28 cellular contexts compared by ENCODE assay signal in genomic region chr1:217622042-217622441, GRCh38. TPM values are rescaled to one million over a fixed set of nuclear protein-coding genes. Genes with fewer than 3 reads are reported as not detected.
DNase-seq lines count a peak whose midpoint lies in the region; ATAC-seq, FAIRE-seq and TF ChIP-seq lines count a peak whose summit lies in the region.
"Had no signal": no experiment of that assay in that cellular context is flagged by ENCODE, and none has a peak within 500 bp of the region (broad histone marks: within the 10 kb centered on the region; RNA-seq: fewer than 3 reads in every experiment).

No MANE protein-coding gene starts in this region.

- RAD21 ChIA-PET in GM12878 (lab: Charles Lee; ENCODE audit: unreplicated experiment), result interaction anchor here (1.6 kb wide), 1 partner anchor 9 kb away, joined by 6 read pairs; the partner anchor contains the start of genes GPATCH2 and SPATA17

- intact Hi-C loops in GM12878 (cut with micrococcal nuclease; ENCODE audit: unreplicated experiment), result loop anchor here (5.0 kb wide), 1 partner anchor 140 kb away; no protein-coding TSS in a partner anchor

- no peak overlapping the region; the same call in 1 of the 2 replicates for H2AFZ ChIP-seq in GM12878 (ENCODE audit: control insufficient read depth, low read depth, low read length)

- H3K4me2 ChIP-seq in GM12878 (ENCODE audit: control insufficient read depth, insufficient read depth), result peak overlapping the region; percentile 77
- H3K4me2 ChIP-seq: SK-N-SH had no signal

- 33% methylated on average over 3 of the region's 3 CpGs for WGBS in GM12878 (ENCODE audit: insufficient coverage, insufficient replicate concordance, low lambda C conversion rate, missing lambda C conversion rate)

- H3K27me3 ChIP-seq in GM12878 (replicated peaks in 1 of 2; ENCODE audit: control insufficient read depth in 2 of 2, insufficient read depth in 2 of 2, low read length in 1 of 2), result no peaks in the 10 kb centered on the region
- H3K27me3 ChIP-seq: tibial artery had no signal

- peaks cover 4% of the 10 kb centered on the region for H3K79me2 ChIP-seq in GM12878 (ENCODE audit: control insufficient read depth, insufficient read depth, low read length)

- TF ChIP-seq EP300 in GM12878 (IDR thresholded peaks at IDR 0.05; ENCODE audit: borderline replicate concordance in 1 of 2, control insufficient read depth in 1 of 2, low read depth in 2 of 2, low read length in 2 of 2), result no peak

- peaks cover 4% of the 10 kb centered on the region for H3K4me1 Mint-ChIP-seq in type B pancreatic cell (ENCODE audit: unreplicated experiment)

- H3K27ac Mint-ChIP-seq in type B pancreatic cell, result no peak overlapping the region
- H3K27ac Mint-ChIP-seq: activated CD8-positive, alpha-beta T cell treated with anti-CD3 and anti-CD28 coated beads for 36 hours; activated naive CD4-positive, alpha-beta T cell treated with anti-CD3 and anti-CD28 coated beads, Interleukin-2, amount 50 U/mL, for 24 hours; CD4-positive, alpha-beta T cell; progenitor cell of endocrine pancreas; T-helper 2 cell treated with Interferon-gamma antibody and Interleukin-4, amounts not matched to agents 5 μg/mL and 100 μg/mL, for 36 hours; WTC11 had no signal

- peaks cover 29% of the 10 kb centered on the region for H3K36me3 Mint-ChIP-seq in type B pancreatic cell

- peak overlapping the region; percentile 46 for H3K27ac ChIP-seq in GM12878 (ENCODE audit: control insufficient read depth, insufficient read depth)
- H3K27ac ChIP-seq: lower lobe of right lung, tibial artery had no signal

- H3K9ac ChIP-seq in GM12878 (ENCODE audit: control insufficient read depth, insufficient read depth, low read length), result no peak overlapping the region; the same call in 1 of the 2 replicates
- H3K9ac ChIP-seq: SK-N-SH had no signal

- peak; percentile 29 for FAIRE-seq in GM18507 (lab: Jason Lieb, UNC)
- peak; percentile 27 for FAIRE-seq in GM12878 (lab: Jason Lieb, UNC)
- FAIRE-seq: astrocyte, keratinocyte had no signal

- H3K4me1 ChIP-seq in GM12878 (ENCODE audit: control insufficient read depth, insufficient read depth, low read length), result peaks cover 18% of the 10 kb centered on the region

- TF ChIP-seq RAD21 in GM12878 (IDR thresholded peaks at IDR 0.05; ENCODE audit: insufficient read depth, low read depth, low read length), result no peak

- no TSS peak for BruUV-seq in GM12878 (replicated peaks; lab: Mats Ljungman, UMichigan)

- no peaks in the 10 kb centered on the region for H3K27me3 Mint-ChIP-seq in type B pancreatic cell
- H3K27me3 Mint-ChIP-seq: activated CD8-positive, alpha-beta T cell treated with anti-CD3 and anti-CD28 coated beads for 36 hours; activated naive CD4-positive, alpha-beta T cell treated with anti-CD3 and anti-CD28 coated beads, Interleukin-2, amount 50 U/mL, for 24 hours; CD4-positive, alpha-beta T cell; progenitor cell of endocrine pancreas had no signal

- peaks cover 0 to 5% of the 10 kb centered on the region in 2 experiments; a peak in 1 of 4 replicates for H3K36me3 ChIP-seq in GM12878 (ENCODE audit: control insufficient read depth in 2 of 2, insufficient read depth in 2 of 2, low read length in 1 of 2)

- SMC1A ChIA-PET in GM12878 (lab: Charles Lee; ENCODE audit: uncharacterized antibody, unreplicated experiment), result interaction anchor here (0.5 to 3.9 kb wide), 7 partner anchors 9 to 270 kb away, joined by 3 to 18 read pairs (median 5); partner anchors contain the start of genes GPATCH2 and SPATA17

- POLR2A ChIA-PET in GM12878 (lab: Charles Lee), result interaction anchor here (3.0 kb wide), 1 partner anchor 9 kb away, joined by 12 read pairs; the partner anchor contains the start of genes GPATCH2 and SPATA17

- H4K20me1 ChIP-seq in GM12878 (ENCODE audit: control insufficient read depth, insufficient read depth), result no peaks in the 10 kb centered on the region

- no peak overlapping the region for H3K4me3 ChIP-seq in GM12878
- H3K4me3 ChIP-seq: lower lobe of right lung, tibial artery had no signal

- peak; percentile 17 for ATAC-seq in GM19351 (IDR thresholded peaks at IDR 0.05; ENCODE audit: unreplicated experiment)
- ATAC-seq in HG02938 (IDR thresholded peaks at IDR 0.05; ENCODE audit: unreplicated experiment), result peak; percentile 17
- peak; percentile 55 for ATAC-seq in GM12878
- ATAC-seq in HG03442 (IDR thresholded peaks at IDR 0.05; ENCODE audit: unreplicated experiment), result no peak
- ATAC-seq: activated CD8-positive, alpha-beta T cell treated with anti-CD3 and anti-CD28 coated beads for 36 hours; HCT116; lower lobe of right lung; WTC11 had no signal

- TF ChIP-seq CTCF in GM12878 (IDR thresholded peaks at IDR 0.05 in 2 of 3, conservative IDR thresholded peaks at IDR 0.05 in 1 of 3; ENCODE audit: control insufficient read depth in 2 of 3, extremely low read depth in 1 of 3, insufficient read depth in 1 of 3, low read depth in 3 of 3, low read length in 3 of 3) (no peak), type B pancreatic cell (conservative IDR thresholded peaks at IDR 0.05) (no peak)

- no peaks in the 10 kb centered on the region for H3K9me3 ChIP-seq in GM12878 (replicated peaks; ENCODE audit: control insufficient read depth, insufficient read depth, low read length)
- H3K9me3 ChIP-seq: lower lobe of right lung, SK-N-SH, tibial artery had no signal

- CTCF ChIA-PET in GM12878 (lab: Yijun Ruan, JAX), result interaction anchor here (1.8 kb wide), 1 partner anchor 9 kb away, joined by 11 read pairs; the partner anchor contains the start of genes GPATCH2 and SPATA17

- no peak for TF ChIP-seq POLR2A in GM12878 (IDR thresholded peaks at IDR 0.05; ENCODE audit: low read depth, low read length)

- in situ Hi-C loops in GM12878 (cut with MboI), result no loop called here

- no peak for DNase-seq in GM18507 (ENCODE audit: extremely low spot score, insufficient read length, low read depth)
- DNase-seq in GM12878 (ENCODE audit: low read depth, low spot score), result no peak
- DNase-seq in OCI-M1 (lab: John Stamatoyannopoulos, UW), result no peak
- no peak for DNase-seq in cerebellar nuclear complex (lab: John Stamatoyannopoulos, UW)
- DNase-seq in type B pancreatic cell (ENCODE audit: extremely low spot score, unreplicated experiment), result no peak
- DNase-seq: activated CD8-positive, alpha-beta T cell treated with anti-CD3 and anti-CD28 coated beads for 36 hours; activated T-cell treated with anti-CD3 and anti-CD28 coated beads, Interleukin-2, amount 50 U/mL, for 4 hours; CD4-positive, alpha-beta T cell; DMS153; foreskin melanocyte; hypothalamus; lower lobe of right lung; NCI-H1092; NCI-H2029; NCI-H446; NK-92 treated with Interleukin-12 subunit alpha and Interleukin-12 subunit beta, amount 100 ng/mL, for 24 hours; SK-N-SH; tibial artery had no signal

- H3K9me3 Mint-ChIP-seq in type B pancreatic cell, result no peaks in the 10 kb centered on the region
- H3K9me3 Mint-ChIP-seq: activated CD8-positive, alpha-beta T cell treated with anti-CD3 and anti-CD28 coated beads for 36 hours; activated naive CD4-positive, alpha-beta T cell treated with anti-CD3 and anti-CD28 coated beads, Interleukin-2, amount 50 U/mL, for 24 hours; activated T-cell treated with anti-CD3 and anti-CD28 coated beads, Interleukin-2, amount 50 U/mL, for 4 hours; CD4-positive, alpha-beta T cell; T-helper 2 cell treated with Interferon-gamma antibody and Interleukin-4, amounts not matched to agents 5 μg/mL and 100 μg/mL, for 36 hours; WTC11 had no signal

- H3K4me3 Mint-ChIP-seq in type B pancreatic cell, result no peak overlapping the region
- H3K4me3 Mint-ChIP-seq: activated CD8-positive, alpha-beta T cell treated with anti-CD3 and anti-CD28 coated beads for 36 hours; activated naive CD4-positive, alpha-beta T cell treated with anti-CD3 and anti-CD28 coated beads, Interleukin-2, amount 50 U/mL, for 24 hours; activated T-cell treated with anti-CD3 and anti-CD28 coated beads, Interleukin-2, amount 50 U/mL, for 4 hours; CD4-positive, alpha-beta T cell; T-helper 2 cell treated with Interferon-gamma antibody and Interleukin-4, amounts not matched to agents 5 μg/mL and 100 μg/mL, for 36 hours; WTC11 had no signal

RNA-seq across cellular contexts. Expression of gene GPATCH2, which starts 8.8 kb away (rescaled TPM):
- total RNA-seq in GM12878 (2013; cell fraction: nucleolus; rRNA removed), result 30.8 and 35.5 TPM in 2 replicates
- total RNA-seq in GM12878 (2014; rRNA removed) (6.7 and 9.2 TPM in 2 replicates), GM12878 (2014; rRNA removed; fragmentation: Illumina TruSeq; extraction: Trizol) (11.4 and 12.2 TPM in 2 replicates), GM12878 (2021) (6.9 and 7.9 TPM in 2 replicates), type B pancreatic cell (ENCODE audit: low replicate concordance) (16.0 and 18.7 TPM in 2 replicates)
- polyA plus RNA-seq in GM12878 (2011; ENCODE audit: low read depth), result 2.9 TPM
- polyA plus RNA-seq in GM12878 (2011; rRNA removed) (5.9 and 8.7 TPM in 2 replicates), GM12878 (2014; fragmentation: Illumina TruSeq; extraction: Trizol) (5.3 TPM in 2 replicates), GM12878 (2014; fragmentation: Nextera tagmentation; extraction: Ambion mirVana) (1 to 10 TPM; 3.2 to 4.8 TPM), GM12878 (2014; rRNA removed) (3.1 and 3.4 TPM in 2 replicates), GM12878 (2016; fragmentation: Nextera tagmentation; extraction: Ambion mirVana) (1 to 10 TPM; 4.6 to 5.5 TPM)
- 1.8 and 2.3 TPM in 2 replicates for polyA plus RNA-seq in GM12878 (2011; cell fraction: cytosol; rRNA removed)
- 5.4 and 6.2 TPM in 2 replicates for polyA plus RNA-seq in GM12878 (2011; cell fraction: nucleus; rRNA removed)
- polyA plus RNA-seq in GM12878 (2012), result 2.6 and 3.6 TPM in 2 replicates
- polyA minus RNA-seq in GM12878 (2011; rRNA and poly(A)+ RNA removed), result 8.4 and 11.0 TPM in 2 replicates
- 3.3 and 4.4 TPM in 2 replicates for polyA minus RNA-seq in GM12878 (2011; cell fraction: cytosol; rRNA and poly(A)+ RNA removed)
- 15.6 and 28.9 TPM in 2 replicates for polyA minus RNA-seq in GM12878 (2011; cell fraction: nucleus; rRNA and poly(A)+ RNA removed)

RNA-seq across cellular contexts. Expression of gene SPATA17, which starts 9.1 kb away (rescaled TPM):
- 0.52 TPM in 1 of 2 replicates, not detected in the other for total RNA-seq in GM12878 (2013; cell fraction: nucleolus; rRNA removed)
- 0.11 TPM in 1 of 2 replicates, not detected in the other for total RNA-seq in GM12878 (2014; rRNA removed)
- total RNA-seq in GM12878 (2014; rRNA removed; fragmentation: Illumina TruSeq; extraction: Trizol), result not detected in 2 replicates
- total RNA-seq in GM12878 (2021), result not detected in 2 replicates
- not detected for polyA plus RNA-seq in GM12878 (2011; ENCODE audit: low read depth)
- not detected in 2 replicates for polyA plus RNA-seq in GM12878 (2011; rRNA removed)
- not detected in 2 replicates for polyA plus RNA-seq in GM12878 (2011; cell fraction: cytosol; rRNA removed)
- not detected in 2 replicates for polyA plus RNA-seq in GM12878 (2011; cell fraction: nucleus; rRNA removed)
- polyA plus RNA-seq in GM12878 (2012), result not detected in 2 replicates
- polyA plus RNA-seq in GM12878 (2014; fragmentation: Illumina TruSeq; extraction: Trizol), result not detected in 2 replicates
- under 1 TPM in 1 of 2 experiments, not detected in 1; 0.08 TPM for polyA plus RNA-seq in GM12878 (2014; fragmentation: Nextera tagmentation; extraction: Ambion mirVana)
- 0.27 TPM in 1 of 2 replicates, not detected in the other for polyA plus RNA-seq in GM12878 (2014; rRNA removed)
- under 1 TPM in 1 of 2 experiments, not detected in 1; 0.10 TPM for polyA plus RNA-seq in GM12878 (2016; fragmentation: Nextera tagmentation; extraction: Ambion mirVana)
- polyA minus RNA-seq in GM12878 (2011; rRNA and poly(A)+ RNA removed), result not detected in 2 replicates
- not detected in 2 replicates for polyA minus RNA-seq in GM12878 (2011; cell fraction: cytosol; rRNA and poly(A)+ RNA removed)
- not detected in 2 replicates for polyA minus RNA-seq in GM12878 (2011; cell fraction: nucleus; rRNA and poly(A)+ RNA removed)
- 1.9 and 7.2 TPM in 2 replicates for total RNA-seq in type B pancreatic cell (ENCODE audit: low replicate concordance)
- total RNA-seq: activated CD8-positive, alpha-beta T cell treated with anti-CD3 and anti-CD28 coated beads for 36 hours; activated T-cell treated with anti-CD3 and anti-CD28 coated beads, Interleukin-2, amount 50 U/mL, for 4 hours; CD4-positive, alpha-beta T cell had no signal
